1 cellular context compared by ENCODE assay signal in genomic region chr6:32109765-32110160, GRCh38.
TF ChIP-seq lines count a peak whose summit lies in the region.

No MANE protein-coding gene starts in this region.

TF ChIP-seq in H1, 55 proteins besides CTCF, POLR2A, EP300 and RAD21:
- no peak for TF ChIP-seq PHF8 (conservative IDR thresholded peaks at IDR 0.05; ENCODE audit: low read depth, low read length)
- no peak for TF ChIP-seq CREB1 (IDR thresholded peaks at IDR 0.05)
- TF ChIP-seq HDAC2 (IDR thresholded peaks at IDR 0.05; ENCODE audit: borderline replicate concordance in 1 of 2, low read depth in 2 of 2, low read length in 2 of 2) = no peak
- no peak for TF ChIP-seq SP4 (IDR thresholded peaks at IDR 0.05; ENCODE audit: low read length)
- no peak for TF ChIP-seq EZH2 (IDR thresholded peaks at IDR 0.05; ENCODE audit: low read depth, low read length, severe bottlenecking)
- no peak for TF ChIP-seq KDM1A (IDR thresholded peaks at IDR 0.05; ENCODE audit: borderline replicate concordance, low read length)
- TF ChIP-seq E2F6 (IDR thresholded peaks at IDR 0.05) = no peak
- no peak for TF ChIP-seq RNF2 (IDR thresholded peaks at IDR 0.05; ENCODE audit: borderline replicate concordance, low read depth, low read length, missing control alignments, poor library complexity, severe bottlenecking)
- no peak for TF ChIP-seq CHD1 (IDR thresholded peaks at IDR 0.05; ENCODE audit: low read depth, low read length)
- TF ChIP-seq BRCA1 (IDR thresholded peaks at IDR 0.05; ENCODE audit: low read depth, low read length) = no peak
- TF ChIP-seq ATF3 (IDR thresholded peaks at IDR 0.05; ENCODE audit: insufficient read depth, low read depth, low read length) = no peak
- TF ChIP-seq POU5F1 (IDR thresholded peaks at IDR 0.05; ENCODE audit: low read depth, low read length) = no peak
- no peak for TF ChIP-seq RBBP5 (IDR thresholded peaks at IDR 0.05; ENCODE audit: borderline replicate concordance, low read depth, low read length)
- TF ChIP-seq CBX5 (IDR thresholded peaks at IDR 0.05; ENCODE audit: low read depth, low read length) = no peak
- TF ChIP-seq KDM4A (IDR thresholded peaks at IDR 0.05; ENCODE audit: low read depth, low read length, severe bottlenecking) = no peak
- TF ChIP-seq NANOG (IDR thresholded peaks at IDR 0.05; ENCODE audit: insufficient read depth, low read depth, low read length, poor library complexity, severe bottlenecking) = no peak
TF ChIP-seq in H1: peak in this region for 0.
